In genomic region chr17:75271955-75272847, GRCh38 we compare ENCODE assay signal across 6 cellular contexts. TPM values are rescaled to one million over a fixed set of nuclear protein-coding genes. Genes with fewer than 3 reads are reported as not detected.
DNase-seq lines count a peak whose midpoint lies in the region; ATAC-seq and TF ChIP-seq lines count a peak whose summit lies in the region.

No MANE protein-coding gene starts in this region.

- H3K27me3 Mint-ChIP-seq in activated T-cell treated with anti-CD3 and anti-CD28 coated beads, Interleukin-2, amount 50 U/mL, for 24 hours, result no peaks in the 10 kb centered on the region

- no peak for ATAC-seq in left lung
- no peak for ATAC-seq in GM21526 (IDR thresholded peaks at IDR 0.05; ENCODE audit: low FRiP score, unreplicated experiment)

- H3K4me2 ChIP-seq in GM23248 (ENCODE audit: unreplicated experiment), result peak overlapping the region; percentile 51

- H3K36me3 ChIP-seq in GM23248 (ENCODE audit: low read depth) (no peaks in the 10 kb centered on the region), left lung (peaks cover 0 to 41% of the 10 kb centered on the region in 2 donors)

- TF ChIP-seq CTCF in left lung (IDR thresholded peaks at IDR 0.05), result no peak

- H3K9me3 ChIP-seq in GM23248 (ENCODE audit: low read depth) (no peaks in the 10 kb centered on the region), left lung (no peaks in the 10 kb centered on the region)

- peak overlapping the region; percentile 83 for H3K4me3 Mint-ChIP-seq in activated T-cell treated with anti-CD3 and anti-CD28 coated beads, Interleukin-2, amount 50 U/mL, for 24 hours

- H3K79me2 ChIP-seq in GM23248 (ENCODE audit: insufficient read depth), result no peaks in the 10 kb centered on the region

- H3K9ac ChIP-seq in GM23248, result peak overlapping the region; percentile 75; the same call in 1 of the 2 replicates

- H3K27ac ChIP-seq in GM23248, result peak overlapping the region; percentile 45
- peak overlapping the region; percentile 81 to 95 for H3K27ac ChIP-seq in left lung

- peaks cover 40% of the 10 kb centered on the region for H3K4me1 Mint-ChIP-seq in activated T-cell treated with anti-CD3 and anti-CD28 coated beads, Interleukin-2, amount 50 U/mL, for 24 hours (ENCODE audit: low read depth)

- H3K27ac Mint-ChIP-seq in activated T-cell treated with anti-CD3 and anti-CD28 coated beads, Interleukin-2, amount 50 U/mL, for 24 hours, result peak overlapping the region; percentile 94

- no peaks in the 10 kb centered on the region for H3K9me3 Mint-ChIP-seq in activated T-cell treated with anti-CD3 and anti-CD28 coated beads, Interleukin-2, amount 50 U/mL, for 24 hours

- WGBS in GM23248 (ENCODE audit: low coverage in 1 of 2, low lambda C conversion rate in 2 of 2, missing lambda C conversion rate in 2 of 2), 2 experiments, result 37 to 41% methylated on average over 24 of the region's 24 CpGs

- peaks cover 29% of the 10 kb centered on the region for H3K4me1 ChIP-seq in GM23248 (ENCODE audit: insufficient read depth)
- peaks cover 13 to 52% of the 10 kb centered on the region in 2 donors for H3K4me1 ChIP-seq in left lung

- DNase-seq in GM23248, result peak; percentile 89
- DNase-seq in activated T-cell treated with anti-CD3 and anti-CD28 coated beads, Interleukin-2, amount 50 U/mL, for 24 hours, result peak; percentile 54
- no peak for DNase-seq in left lung
- no peak for DNase-seq in NCI-H1436 (lab: John Stamatoyannopoulos, UW)
- no peak for DNase-seq in NCI-H187 (lab: John Stamatoyannopoulos, UW)

- H3F3A ChIP-seq in GM23248 (ENCODE audit: insufficient read depth), result peaks cover 13% of the 10 kb centered on the region

- in situ Hi-C loops in GM23248 (cut with MboI), result no loop called here

- H3K9me2 ChIP-seq in GM23248 (ENCODE audit: insufficient read depth), result no peaks in the 10 kb centered on the region

- H3K27me3 ChIP-seq in GM23248 (replicated peaks; ENCODE audit: insufficient read depth) (no peaks in the 10 kb centered on the region), left lung (no peaks in the 10 kb centered on the region)

- H3K36me3 Mint-ChIP-seq in activated T-cell treated with anti-CD3 and anti-CD28 coated beads, Interleukin-2, amount 50 U/mL, for 24 hours (ENCODE audit: low read depth), result peaks cover 71% of the 10 kb centered on the region

- peak overlapping the region; percentile 88 for H2AFZ ChIP-seq in GM23248

- H3K4me3 ChIP-seq in GM23248 (peak overlapping the region; percentile 93), left lung (peak overlapping the region; percentile 73 to 86)

- H4K20me1 ChIP-seq in GM23248 (ENCODE audit: insufficient read depth), result no peaks in the 10 kb centered on the region

- intact Hi-C loops in left lung (cut with DNase I), result no loop called here

RNA-seq across cellular contexts. Expression of gene MIF4GD, which starts 1.2 kb away (rescaled TPM):
- 10.7 and 33.1 TPM in 2 replicates for total RNA-seq in GM23248 (2014; rRNA removed; shearing (Covaris generic))
- polyA plus RNA-seq in GM23248 (2016; fragmentation: Nextera tagmentation; extraction: Ambion mirVana), result 14.1 and 14.4 TPM in 2 replicates
- 10 to 100 TPM; 22.6 to 25.4 TPM for total RNA-seq in left lung

RNA-seq across cellular contexts. Expression of gene MRPS7, which starts 10.5 kb away (rescaled TPM):
- total RNA-seq in GM23248 (2014; rRNA removed; shearing (Covaris generic)), result 34.8 and 41.6 TPM in 2 replicates
- 87.6 and 87.8 TPM in 2 replicates for polyA plus RNA-seq in GM23248 (2016; fragmentation: Nextera tagmentation; extraction: Ambion mirVana)
- total RNA-seq in left lung, result 10 to 100 TPM; 41.0 to 41.6 TPM

RNA-seq across cellular contexts. Expression of gene GGA3, which starts 10.8 kb away (rescaled TPM):
- 5.9 and 12.1 TPM in 2 replicates for total RNA-seq in GM23248 (2014; rRNA removed; shearing (Covaris generic))
- polyA plus RNA-seq in GM23248 (2016; fragmentation: Nextera tagmentation; extraction: Ambion mirVana), result 15.2 and 16.0 TPM in 2 replicates
- total RNA-seq in left lung, result 10 to 100 TPM; 46.2 to 54.7 TPM

RNA-seq across cellular contexts. Expression of gene SLC25A19, which starts 17.0 kb away (rescaled TPM):
- total RNA-seq in GM23248 (2014; rRNA removed; shearing (Covaris generic)), result 6.2 and 16.9 TPM in 2 replicates
- 6.7 and 6.8 TPM in 2 replicates for polyA plus RNA-seq in GM23248 (2016; fragmentation: Nextera tagmentation; extraction: Ambion mirVana)
- 10 to 100 TPM; 17.7 to 29.7 TPM for total RNA-seq in left lung

Comparison
In these comparisons a context has a peak if more than half of its experiments do, and no peak if none do; other contexts are left out.
1. DNase-seq: peak in GM23248 (single experiment) and activated T-cell treated with anti-CD3 and anti-CD28 coated beads, Interleukin-2, amount 50 U/mL, for 24 hours (single experiment); none in left lung (0 of 2), NCI-H1436 (single experiment) and NCI-H187 (0 of 2).